ENCODE assay signal across 1 cellular context in the genomic region with DNA sequence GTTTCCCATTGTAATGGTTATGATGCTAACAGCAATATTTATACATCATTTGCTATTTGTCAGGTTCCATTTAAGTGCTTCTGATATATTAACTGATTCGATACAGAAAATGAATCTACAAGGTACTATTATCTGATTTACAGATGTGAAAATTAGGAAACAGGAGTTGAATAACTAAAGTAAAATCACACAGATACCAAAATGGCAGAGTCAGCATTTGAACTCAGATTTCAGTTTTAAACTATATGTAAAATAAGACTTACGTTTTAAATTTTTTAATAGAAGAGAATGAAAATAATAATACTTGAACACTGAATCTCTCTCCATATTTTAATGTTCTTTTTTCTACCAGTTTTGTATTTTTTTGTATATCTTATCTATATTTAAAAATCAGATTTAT.
TF ChIP-seq lines count a peak whose summit lies in the region.

No MANE protein-coding gene starts in this region.

TF ChIP-seq in K562, 482 proteins besides CTCF, POLR2A, EP300 and RAD21 (continued from another document):
- TF ChIP-seq, protein P1, sequence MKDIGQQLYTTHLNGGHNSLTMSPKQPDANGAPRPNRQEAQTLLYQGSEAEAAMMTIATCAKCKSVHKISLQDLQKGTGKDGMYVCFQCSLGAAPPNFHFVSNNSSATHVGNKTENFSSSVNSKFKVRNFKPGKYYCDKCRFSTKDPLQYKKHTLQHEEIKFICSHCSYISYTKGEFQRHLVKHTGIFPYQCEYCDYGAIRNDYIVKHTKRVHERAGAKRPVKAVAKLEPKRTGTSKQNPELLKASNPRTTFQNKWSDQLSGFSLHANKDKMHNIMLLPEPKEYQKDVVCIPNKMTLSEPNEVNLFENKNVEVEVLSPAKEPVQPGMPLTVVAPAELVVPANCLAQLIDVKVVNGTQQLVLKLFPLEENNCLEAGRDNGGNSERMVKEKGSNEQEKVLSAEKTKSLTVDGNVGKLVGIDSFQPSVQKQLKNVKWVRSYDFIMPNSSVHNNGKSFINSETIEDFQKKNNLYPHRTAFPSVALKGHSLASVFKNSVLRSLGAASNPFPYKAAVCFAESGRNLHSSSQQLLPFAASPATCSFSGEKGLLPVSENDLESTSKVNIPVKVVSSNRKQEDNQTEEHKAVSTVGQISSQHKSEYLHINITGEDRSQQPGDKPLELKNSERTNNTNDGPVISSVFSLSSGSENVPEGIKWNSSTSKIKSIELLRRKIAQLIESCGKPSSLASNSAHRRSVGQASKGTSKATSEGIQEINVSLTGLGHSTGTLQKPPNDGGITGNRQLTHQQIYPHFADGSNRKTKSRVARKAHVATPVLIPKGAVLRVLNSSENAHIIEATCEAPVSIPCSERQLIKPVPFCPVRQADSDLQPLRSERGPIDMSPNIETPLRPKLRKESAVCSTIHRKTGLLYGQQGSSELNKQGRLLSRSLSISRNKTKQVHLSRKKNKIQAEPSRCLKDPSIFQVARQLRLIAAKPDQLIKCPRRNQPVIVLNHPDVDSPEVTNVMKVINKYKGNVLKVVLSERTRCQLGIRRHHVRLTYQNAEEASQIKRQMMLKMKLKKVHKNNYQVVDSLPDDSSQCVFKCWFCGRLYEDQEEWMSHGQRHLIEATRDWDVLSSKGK (CRISPR knock-in tag; IDR thresholded peaks at IDR 0.05) = no peak
